13 cellular contexts compared by ENCODE assay signal in genomic region chr2:181124499-181124898, GRCh38.
DNase-seq lines count a peak whose midpoint lies in the region; ATAC-seq and TF ChIP-seq lines count a peak whose summit lies in the region.
"Had no signal": no experiment of that assay in that cellular context is flagged by ENCODE, and none has a peak within 500 bp of the region (broad histone marks: within the 10 kb centered on the region; RNA-seq: fewer than 3 reads in every experiment).

No MANE protein-coding gene starts in this region.

- no peak for TF ChIP-seq POLR2A in gastroesophageal sphincter (IDR thresholded peaks at IDR 0.05)

- peaks cover 44 to 77% (median 53%) of the 10 kb centered on the region in 4 donors for H3K4me1 Mint-ChIP-seq in CD4-positive, alpha-beta memory T cell
- peaks cover 70% of the 10 kb centered on the region for H3K4me1 Mint-ChIP-seq in activated CD8-positive, alpha-beta T cell treated with anti-CD3 and anti-CD28 coated beads, Interleukin-2, amount 10 ng/mL, durations not matched to agents 7 days and 5 days (ENCODE audit: low read depth)

- no peak for ATAC-seq in activated CD8-positive, alpha-beta T cell treated with anti-CD3 and anti-CD28 coated beads, Interleukin-2, amount 10 ng/mL, durations not matched to agents 7 days and 5 days
- ATAC-seq in lower lobe of right lung (no peak), GM19452 (IDR thresholded peaks at IDR 0.05; ENCODE audit: unreplicated experiment) (no peak), gastroesophageal sphincter (no peak)
- ATAC-seq: pancreas had no signal

- TF ChIP-seq CTCF in lower lobe of right lung (IDR thresholded peaks at IDR 0.05), result no peak
- TF ChIP-seq CTCF in gastroesophageal sphincter (IDR thresholded peaks at IDR 0.05), result no peak

- 53 to 76% methylated on average over 2 to 3 of the region's 3 CpGs for WGBS in gastroesophageal sphincter (ENCODE audit: low coverage in 1 of 2), 2 donors

- H3K27me3 ChIP-seq in CD4-positive, alpha-beta memory T cell (ENCODE audit: insufficient read depth, low read length), result no peaks in the 10 kb centered on the region
- H3K27me3 ChIP-seq in lower lobe of right lung (ENCODE audit: low read depth), result no peaks in the 10 kb centered on the region
- no peaks in the 10 kb centered on the region for H3K27me3 ChIP-seq in gastroesophageal sphincter
- H3K27me3 ChIP-seq: esophagus muscularis mucosa, pancreas had no signal

- H3K27ac ChIP-seq in CD4-positive, alpha-beta memory T cell (ENCODE audit: low read depth, low read length), result peak overlapping the region; percentile 78
- H3K27ac ChIP-seq in lower lobe of right lung (peak overlapping the region; percentile 47), gastroesophageal sphincter (no peak overlapping the region)
- H3K27ac ChIP-seq: esophagus muscularis mucosa, pancreas had no signal

- peak overlapping the region; percentile 96 to 99 (median 97) for H3K27ac Mint-ChIP-seq in CD4-positive, alpha-beta memory T cell
- peak overlapping the region; percentile 86 for H3K27ac Mint-ChIP-seq in activated CD8-positive, alpha-beta T cell treated with anti-CD3 and anti-CD28 coated beads, Interleukin-2, amount 10 ng/mL, durations not matched to agents 7 days and 5 days

- H3K4me1 ChIP-seq in CD4-positive, alpha-beta memory T cell (ENCODE audit: insufficient read depth, low read length), result peaks cover 87% of the 10 kb centered on the region
- no peaks in the 10 kb centered on the region for H3K4me1 ChIP-seq in lower lobe of right lung
- H3K4me1 ChIP-seq in gastroesophageal sphincter, result no peaks in the 10 kb centered on the region
- H3K4me1 ChIP-seq: esophagus muscularis mucosa, pancreas had no signal

- POLR2A ChIA-PET in CD4-positive, alpha-beta memory T cell (lab: Charles Lee; ENCODE audit: partially characterized antibody), result interaction anchor here (0.6 to 10.8 kb wide), 22 partner anchors 9 to 342 kb away, joined by 3 to 296 read pairs (median 10); partner anchors contain the start of gene ITGA4
- POLR2A ChIA-PET in activated CD8-positive, alpha-beta T cell treated with anti-CD3 and anti-CD28 coated beads, Interleukin-2, amount 10 ng/mL, durations not matched to agents 7 days and 5 days (lab: Charles Lee), result interaction anchor here (0.6 to 5.6 kb wide), 9 partner anchors 16 to 334 kb away, joined by 3 to 78 read pairs (median 7); partner anchors contain the start of gene ITGA4

- no peaks in the 10 kb centered on the region for H3K36me3 ChIP-seq in CD4-positive, alpha-beta memory T cell (ENCODE audit: insufficient read depth, low read length)
- no peaks in the 10 kb centered on the region for H3K36me3 ChIP-seq in lower lobe of right lung
- H3K36me3 ChIP-seq in gastroesophageal sphincter, result no peaks in the 10 kb centered on the region
- H3K36me3 ChIP-seq: esophagus muscularis mucosa, pancreas had no signal

- H3K36me3 Mint-ChIP-seq in CD4-positive, alpha-beta memory T cell, result peaks cover 16% of the 10 kb centered on the region in 2 donors
- H3K36me3 Mint-ChIP-seq in activated CD8-positive, alpha-beta T cell treated with anti-CD3 and anti-CD28 coated beads, Interleukin-2, amount 10 ng/mL, durations not matched to agents 7 days and 5 days (ENCODE audit: low read depth), result peaks cover 54% of the 10 kb centered on the region

- H3K4me3 Mint-ChIP-seq in CD4-positive, alpha-beta memory T cell, result peak overlapping the region; percentile 76 to 90 (median 80)
- H3K4me3 Mint-ChIP-seq in activated CD8-positive, alpha-beta T cell treated with anti-CD3 and anti-CD28 coated beads, Interleukin-2, amount 10 ng/mL, durations not matched to agents 7 days and 5 days, result peak overlapping the region; percentile 77

- no peak for TF ChIP-seq EP300 in gastroesophageal sphincter (IDR thresholded peaks at IDR 0.05)

- H3K9me3 ChIP-seq in CD4-positive, alpha-beta memory T cell (ENCODE audit: control insufficient read depth in 1 of 2, low read length in 2 of 2), result no peaks in the 10 kb centered on the region
- H3K9me3 ChIP-seq in lower lobe of right lung (no peaks in the 10 kb centered on the region), gastroesophageal sphincter (no peaks in the 10 kb centered on the region)
- H3K9me3 ChIP-seq: esophagus muscularis mucosa, pancreas had no signal

- DNase-seq in CD4-positive, alpha-beta memory T cell, result no peak
- DNase-seq in HCEC 1CT (peak; percentile 58), lower lobe of right lung (no peak), NCI-H82 (lab: John Stamatoyannopoulos, UW) (no peak), DMS114 treated with DMSO at 0.1 percent for 48 hours (lab: John Stamatoyannopoulos, UW; ENCODE audit: unreplicated experiment) (no peak)
- no peak for DNase-seq in activated CD8-positive, alpha-beta T cell treated with anti-CD3 and anti-CD28 coated beads, Interleukin-2, amount 10 ng/mL, durations not matched to agents 7 days and 5 days
- DNase-seq: kidney glomerular epithelial cell; NCI-H2029; pancreas; stimulated activated CD4-positive, alpha-beta T cell treated with anti-CD3 and anti-CD28 coated beads, Interleukin-2, amount 100 ng/mL, for 48 hours had no signal

- intact Hi-C loops in CD4-positive, alpha-beta memory T cell (cut with micrococcal nuclease), result loop anchor here (2.0 to 5.0 kb wide), 5 partner anchors 40 to 1117 kb away; partner anchors contain the start of genes CWC22 and ITGA4
- intact Hi-C loops in lower lobe of right lung (cut with DNase I), result no loop called here

- CTCF ChIA-PET in CD4-positive, alpha-beta memory T cell (lab: Charles Lee; ENCODE audit: partially characterized antibody), result interaction anchor here (0.7 to 5.4 kb wide), 11 partner anchors 12 to 343 kb away, joined by 3 to 34 read pairs (median 4); partner anchors contain the start of gene ITGA4
- CTCF ChIA-PET in activated CD8-positive, alpha-beta T cell treated with anti-CD3 and anti-CD28 coated beads, Interleukin-2, amount 10 ng/mL, durations not matched to agents 7 days and 5 days (lab: Charles Lee), result interaction anchor here (1.1 to 4.1 kb wide), 8 partner anchors 17 to 342 kb away, joined by 3 to 28 read pairs (median 10); partner anchors contain the start of gene ITGA4

- H3K4me3 ChIP-seq in CD4-positive, alpha-beta memory T cell (ENCODE audit: low read length in 2 of 2), result peak overlapping the region in 1 of 2 donors; percentile 36
- H3K4me3 ChIP-seq in lower lobe of right lung (no peak overlapping the region), gastroesophageal sphincter (no peak overlapping the region)
- H3K4me3 ChIP-seq: esophagus muscularis mucosa, pancreas had no signal

- peaks cover 0 to 12% (median 3%) of the 10 kb centered on the region in 8 donors for H3K9me3 Mint-ChIP-seq in CD4-positive, alpha-beta memory T cell
- H3K9me3 Mint-ChIP-seq in activated CD8-positive, alpha-beta T cell treated with anti-CD3 and anti-CD28 coated beads, Interleukin-2, amount 10 ng/mL, durations not matched to agents 7 days and 5 days (ENCODE audit: insufficient read depth), result peaks cover 7% of the 10 kb centered on the region

- H3K27me3 Mint-ChIP-seq in CD4-positive, alpha-beta memory T cell, result no peaks in the 10 kb centered on the region
- no peaks in the 10 kb centered on the region for H3K27me3 Mint-ChIP-seq in activated CD8-positive, alpha-beta T cell treated with anti-CD3 and anti-CD28 coated beads, Interleukin-2, amount 10 ng/mL, durations not matched to agents 7 days and 5 days (ENCODE audit: low read depth)

Comparison
In these comparisons a context has a peak if more than half of its experiments do, and no peak if none do; other contexts are left out.
1. H3K27ac ChIP-seq: peak in CD4-positive, alpha-beta memory T cell (single experiment) and lower lobe of right lung (single experiment); none in gastroesophageal sphincter (0 of 4).